27 cellular contexts compared by ENCODE assay signal in genomic region chr1:113322439-113322838, GRCh38.
"Had no signal": no experiment of that assay in that cellular context is flagged by ENCODE, and none has a peak within 500 bp of the region (broad histone marks: within the 10 kb centered on the region; RNA-seq: fewer than 3 reads in every experiment).

No MANE protein-coding gene starts in this region.

- H3K9ac ChIP-seq: neural progenitor cell had no signal

- H3K9me3 ChIP-seq: neutrophil, ovary, right atrium auricular region, right lobe of liver, testis, thyroid gland, transverse colon, upper lobe of right lung had no signal

- H3K27me3 ChIP-seq: neural progenitor cell, neutrophil, ovary, right atrium auricular region, right lobe of liver, stomach, testis, thyroid gland, transverse colon, upper lobe of right lung had no signal

- DNase-seq: hippocampal formation; kidney glomerular epithelial cell; left cardiac atrium; left ventricle myocardium superior; mesendoderm; naive B cell; natural killer cell; nephron progenitor cell; occipital lobe; ovary; right lobe of liver; stimulated activated CD4-positive, alpha-beta T cell treated with anti-CD3 and anti-CD28 coated beads, Interleukin-12 subunit alpha, Interleukin-12 subunit beta, amount 100 ng/mL, for 4 hours; stimulated activated CD4-positive, alpha-beta T cell treated with anti-CD3 and anti-CD28 coated beads, Interleukin-15, amount 100 ng/mL, for 24 hours; stimulated activated CD4-positive, alpha-beta T cell treated with anti-CD3 and anti-CD28 coated beads, Interleukin-2, amount 100 ng/mL, for 24 hours; stimulated activated CD4-positive, alpha-beta T cell treated with anti-CD3 and anti-CD28 coated beads, Interleukin-4, amount 100 ng/mL, for 1 hour; stimulated activated naive B cell treated with anti-CD40 and anti-IgM and Interleukin-4, amounts not matched to agents 10 μg/mL and 1 μg/mL and 100 μg/mL, for 72 hours; stimulated activated naive CD8-positive, alpha-beta T cell treated with anti-CD3 and anti-CD28 coated beads, Interleukin-15, Interleukin-2, amounts not matched to agents 100 U/mL and 50 U/mL, for 24 hours; stomach; testis; thyroid gland; transverse colon; upper lobe of right lung had no signal

- H3K4me3 ChIP-seq: lung, neural progenitor cell, ovary, right atrium auricular region, right lobe of liver, stomach, testis, thyroid gland, transverse colon, upper lobe of right lung had no signal

- H3K36me3 ChIP-seq: neural progenitor cell, neutrophil, ovary, right atrium auricular region, right lobe of liver, stomach, thyroid gland, transverse colon, upper lobe of right lung had no signal

- H3K27ac ChIP-seq: neural progenitor cell, neutrophil, ovary, right atrium auricular region, right lobe of liver, testis, thyroid gland, transverse colon had no signal

- H3K4me1 ChIP-seq: neural progenitor cell, right atrium auricular region, right lobe of liver, testis, upper lobe of right lung had no signal

- ATAC-seq: left cardiac atrium; left lobe of liver; left ventricle myocardium superior; natural killer cell; right lobe of liver; stimulated activated naive B cell treated with anti-CD40 and anti-IgM and Interleukin-4, amounts not matched to agents 10 μg/mL and 1 μg/mL and 100 μg/mL, for 72 hours; stimulated activated naive CD8-positive, alpha-beta T cell treated with anti-CD3 and anti-CD28 coated beads, Interleukin-15, Interleukin-2, amounts not matched to agents 100 U/mL and 50 U/mL, for 24 hours; upper lobe of right lung had no signal

- H3K4me2 ChIP-seq: neural progenitor cell had no signal
